In genomic region chr5:148635321-148636083, GRCh38 we compare ENCODE assay signal across 33 cellular contexts. TPM values are rescaled to one million over a fixed set of nuclear protein-coding genes. Genes with fewer than 3 reads are reported as not detected.
"Had no signal": no experiment of that assay in that cellular context is flagged by ENCODE, and none has a peak within 500 bp of the region (broad histone marks: within the 10 kb centered on the region; RNA-seq: fewer than 3 reads in every experiment).

No MANE protein-coding gene starts in this region.

- H3K36me3 ChIP-seq: ascending aorta, breast epithelium, cardiac muscle cell, gastrocnemius medialis, WERI-Rb-1 had no signal

- H3K27me3 ChIP-seq: ascending aorta, cardiac muscle cell, dorsolateral prefrontal cortex, gastrocnemius medialis had no signal

- H3K4me1 ChIP-seq: ascending aorta, breast epithelium, foreskin keratinocyte, gastrocnemius medialis had no signal

- DNase-seq: activated B cell treated with CpG ODN at 0.5 μM for 24 hours; activated CD4-positive, alpha-beta T cell treated with anti-CD3 and anti-CD28 coated beads for 48 hours; activated CD4-positive, alpha-beta T cell treated with anti-CD3 and anti-CD28 coated beads, Interleukin-2, amount 50 U/mL, for 1 hour; activated CD4-positive, alpha-beta T cell treated with anti-CD3 and anti-CD28 coated beads, Interleukin-2, amount 50 U/mL, for 48 hours; activated CD8-positive, alpha-beta memory T cell treated with anti-CD3 and anti-CD28 coated beads for 24 hours; activated CD8-positive, alpha-beta T cell treated with anti-CD3 and anti-CD28 coated beads for 36 hours; activated effector memory CD4-positive, alpha-beta T cell treated with anti-CD3 and anti-CD28 coated beads, Interleukin-2, amount 50 U/mL, for 16 hours; activated naive CD4-positive, alpha-beta T cell treated with anti-CD3 and anti-CD28 coated beads, Interleukin-2, amount 10 ng/mL, durations not matched to agents 7 days and 5 days; activated naive CD8-positive, alpha-beta T cell treated with anti-CD3 and anti-CD28 coated beads, Interleukin-2, amount 10 ng/mL, durations not matched to agents 7 days and 5 days; activated T-cell treated with anti-CD3 and anti-CD28 coated beads, Interleukin-2, amount 50 U/mL, for 1 hour; activated T-cell treated with anti-CD3 and anti-CD28 coated beads, Interleukin-2, amount 50 U/mL, for 48 hours; central memory CD4-positive, alpha-beta T cell; cerebellar nuclear complex; dorsolateral prefrontal cortex; effector memory CD4-positive, alpha-beta T cell; endodermal cell; foreskin keratinocyte; gastrocnemius medialis; glutamatergic neuron; T-helper 1 cell; T-helper 17 cell; T1000; WERI-Rb-1 had no signal

- H3K4me3 ChIP-seq: ascending aorta, breast epithelium, cardiac muscle cell, coronary artery, dorsolateral prefrontal cortex, gastrocnemius medialis had no signal

- H3K9me3 ChIP-seq: ascending aorta, breast epithelium, gastrocnemius medialis had no signal

- ATAC-seq: activated CD4-positive, CD25-positive, alpha-beta regulatory T cell treated with anti-CD3 and anti-CD28 coated beads, Interleukin-2, amount 50 U/mL, for 24 hours; activated CD8-positive, alpha-beta T cell treated with anti-CD3 and anti-CD28 coated beads for 36 hours; activated naive CD4-positive, alpha-beta T cell treated with anti-CD3 and anti-CD28 coated beads, Interleukin-2, amount 50 U/mL, for 72 hours; esophagus mucosa; foreskin keratinocyte; gastrocnemius medialis; T-helper 17 cell had no signal

- H3K27ac ChIP-seq: ascending aorta, breast epithelium, cardiac muscle cell, coronary artery, dorsolateral prefrontal cortex, foreskin keratinocyte, gastrocnemius medialis, WERI-Rb-1 had no signal

RNA-seq across cellular contexts. Expression of gene HTR4, which starts 18.8 kb away (rescaled TPM):
- total RNA-seq: activated B cell treated with CpG ODN at 0.5 μM for 24 hours; activated CD8-positive, alpha-beta T cell treated with anti-CD3 and anti-CD28 coated beads for 36 hours; activated naive CD4-positive, alpha-beta T cell treated with anti-CD3 and anti-CD28 coated beads, Interleukin-2, amount 50 U/mL, for 72 hours; activated naive CD8-positive, alpha-beta T cell treated with anti-CD3 and anti-CD28 coated beads, Interleukin-2, amount 10 ng/mL, durations not matched to agents 7 days and 5 days; activated T-helper 1 cell treated with anti-CD3 and anti-CD28 coated beads, Interleukin-12 subunit alpha, Interleukin-12 subunit beta, Interleukin-2, Interleukin-4 antibody, amounts not matched to agents 30 ng/mL and 10 ng/mL and 1 ng/mL, durations not matched to agents 14 hours and 24 hours and 36 hours; activated T-helper 2 cell treated with anti-CD3 and anti-CD28 coated beads, Interferon-gamma antibody, Interleukin-2, Interleukin-4, amounts not matched to agents 10 μg/mL and 5 μg/mL and 100 μg/mL, durations not matched to agents 14 hours and 24 hours and 36 hours; endodermal cell; epithelial cell of proximal tubule; foreskin keratinocyte; T-helper 17 cell had no signal
- polyA plus RNA-seq: foreskin keratinocyte had no signal
